8 cellular contexts compared by ENCODE assay signal in the genomic region with DNA sequence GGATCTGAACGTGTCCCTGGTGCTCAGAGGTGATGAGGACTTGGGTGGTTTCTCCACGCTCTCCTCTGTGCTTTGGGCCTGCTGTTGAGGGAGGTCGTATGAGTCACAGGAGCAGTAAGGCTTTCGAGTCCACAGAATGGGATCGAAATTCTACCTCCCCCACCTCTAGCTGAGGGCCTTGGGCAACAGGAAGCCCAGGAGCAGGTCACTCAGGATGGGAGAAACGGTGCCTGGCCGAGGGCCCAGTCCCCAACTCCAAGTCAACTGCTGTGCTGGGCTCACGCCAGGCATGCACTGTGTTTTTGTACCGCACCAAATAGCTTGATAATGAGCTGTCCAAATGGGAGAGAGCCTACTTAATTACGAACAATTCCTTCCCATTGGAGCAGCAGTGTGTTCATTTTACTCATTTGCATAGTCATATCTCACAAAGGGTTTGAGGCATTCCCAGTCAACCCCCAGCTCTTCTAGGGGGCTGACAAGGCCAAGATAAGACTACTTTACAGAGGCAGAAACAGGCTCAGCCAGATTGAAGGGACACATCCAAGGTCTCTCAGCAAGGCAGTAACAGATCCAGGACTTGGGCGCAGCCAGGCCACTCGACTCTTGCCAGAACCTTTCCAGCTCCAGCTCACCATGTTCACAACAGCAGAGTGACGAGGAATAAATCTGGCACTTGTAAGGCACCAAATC. TPM values are rescaled to one million over a fixed set of nuclear protein-coding genes. Genes with fewer than 3 reads are reported as not detected.
DNase-seq lines count a peak whose midpoint lies in the region; ATAC-seq and TF ChIP-seq lines count a peak whose summit lies in the region.
"Had no signal": no experiment of that assay in that cellular context is flagged by ENCODE, and none has a peak within 500 bp of the region (broad histone marks: within the 10 kb centered on the region; RNA-seq: fewer than 3 reads in every experiment).

No MANE protein-coding gene starts in this region.

- no peak overlapping the region for H3K27ac ChIP-seq in stomach

- H3K9ac ChIP-seq in adipocyte (ENCODE audit: low read length): no peak overlapping the region

- DNase-seq in HFF-Myc (ENCODE audit: extremely low read depth, low read depth) (peak; percentile 48), adipocyte (ENCODE audit: low read depth) (peak; percentile 38), left ventricle myocardium superior (peak; percentile 85), stomach (peak; percentile 72)
- no peak for DNase-seq in activated CD4-positive, alpha-beta T cell treated with anti-CD3 and anti-CD28 coated beads for 36 hours

- no peaks in the 10 kb centered on the region for H3K9me3 ChIP-seq in adipocyte (ENCODE audit: control insufficient read depth, low read length)
- no peaks in the 10 kb centered on the region for H3K9me3 ChIP-seq in stomach

- CTCF ChIA-PET in activated CD4-positive, alpha-beta T cell treated with anti-CD3 and anti-CD28 coated beads for 36 hours (lab: Charles Lee): interaction anchor here (1.4 to 1.5 kb wide), 2 partner anchors 16 to 71 kb away, joined by 3 to 5 read pairs; no protein-coding TSS in a partner anchor

- POLR2A ChIA-PET in activated CD4-positive, alpha-beta T cell treated with anti-CD3 and anti-CD28 coated beads for 36 hours (lab: Charles Lee): no interaction called here

- intact Hi-C loops in left ventricle myocardium superior (cut with micrococcal nuclease) (no loop called here), stomach (cut with DNase I; ENCODE audit: low total_unique reads) (no loop called here)
- intact Hi-C loops in activated CD4-positive, alpha-beta T cell treated with anti-CD3 and anti-CD28 coated beads for 36 hours (cut with DNase I, micrococcal nuclease): no loop called here

- peaks cover 14% of the 10 kb centered on the region for H3K4me1 ChIP-seq in adipocyte (ENCODE audit: control insufficient read depth, insufficient read depth, low read length)
- peaks cover 6 to 20% (median 13%) of the 10 kb centered on the region in 4 donors for H3K4me1 ChIP-seq in stomach

- H3K9me3 Mint-ChIP-seq in activated CD4-positive, alpha-beta T cell treated with anti-CD3 and anti-CD28 coated beads for 36 hours (ENCODE audit: low read depth): no peaks in the 10 kb centered on the region
- H3K9me3 Mint-ChIP-seq: dendritic cell treated with granulocyte-macrophage colony-stimulating factor and Interleukin-4, amounts not matched to agents 40 ng/mL and 50 ng/mL, for 4 days had no signal

- TF ChIP-seq POLR2A in stomach (IDR thresholded peaks at IDR 0.05): no peak

- H3K4me3 ChIP-seq in HFF-Myc (replicated peaks; ENCODE audit: low read depth, low read length): no peak overlapping the region
- H3K4me3 ChIP-seq in adipocyte (ENCODE audit: low read length): no peak overlapping the region
- H3K4me3 ChIP-seq in stomach: no peak overlapping the region

- H3K27ac Mint-ChIP-seq in activated CD4-positive, alpha-beta T cell treated with anti-CD3 and anti-CD28 coated beads for 36 hours: no peak overlapping the region
- H3K27ac Mint-ChIP-seq: dendritic cell treated with granulocyte-macrophage colony-stimulating factor and Interleukin-4, amounts not matched to agents 40 ng/mL and 50 ng/mL, for 4 days had no signal

- H3K27me3 ChIP-seq in adipocyte (replicated peaks; ENCODE audit: control insufficient read depth, insufficient read depth, low read length): no peaks in the 10 kb centered on the region
- peaks cover 0 to 13% (median 0%) of the 10 kb centered on the region in 3 donors for H3K27me3 ChIP-seq in stomach

- H3K4me1 Mint-ChIP-seq in activated CD4-positive, alpha-beta T cell treated with anti-CD3 and anti-CD28 coated beads for 36 hours: no peaks in the 10 kb centered on the region

- H3K27me3 Mint-ChIP-seq in activated CD4-positive, alpha-beta T cell treated with anti-CD3 and anti-CD28 coated beads for 36 hours: peaks cover 2% of the 10 kb centered on the region

- no peaks in the 10 kb centered on the region for H3K36me3 Mint-ChIP-seq in activated CD4-positive, alpha-beta T cell treated with anti-CD3 and anti-CD28 coated beads for 36 hours (ENCODE audit: low read depth)

- ATAC-seq in left ventricle myocardium superior (peak; percentile 93), HG03439 (IDR thresholded peaks at IDR 0.05; ENCODE audit: unreplicated experiment) (no peak), GM21528 (IDR thresholded peaks at IDR 0.05; ENCODE audit: low FRiP score, unreplicated experiment) (no peak)
- no peak for ATAC-seq in activated CD4-positive, alpha-beta T cell treated with anti-CD3 and anti-CD28 coated beads for 36 hours

- H3K36me3 ChIP-seq in adipocyte (ENCODE audit: control insufficient read depth, insufficient read depth, low read length, severe bottlenecking) (peaks cover under 1% of the 10 kb centered on the region), stomach (peaks cover 0 to 1% (median under 1%) of the 10 kb centered on the region in 4 donors)

- H3K4me3 Mint-ChIP-seq in activated CD4-positive, alpha-beta T cell treated with anti-CD3 and anti-CD28 coated beads for 36 hours: no peak overlapping the region
- H3K4me3 Mint-ChIP-seq: dendritic cell treated with granulocyte-macrophage colony-stimulating factor and Interleukin-4, amounts not matched to agents 40 ng/mL and 50 ng/mL, for 4 days had no signal

- WGBS in stomach, 5 donors: 38 to 57% (median 48%) methylated on average over 13 of the region's 13 CpGs

- TF ChIP-seq EP300 in stomach (IDR thresholded peaks at IDR 0.05): no peak

- TF ChIP-seq CTCF in HFF-Myc (IDR thresholded peaks at IDR 0.05; ENCODE audit: low read depth, low read length, missing control alignments) (no peak), stomach (IDR thresholded peaks at IDR 0.05) (no peak)

RNA-seq across cellular contexts. Expression of gene WNT3, which starts 53.6 kb away (rescaled TPM):
- total RNA-seq in left ventricle myocardium superior (0.92 TPM), stomach (under 1 TPM in 3 of 5 donors, not detected in 2; 0.14 to 0.55 (median 0.29) TPM)
- polyA plus RNA-seq in stomach: under 1 TPM; 0.31 to 0.73 (median 0.37) TPM
- total RNA-seq in activated CD4-positive, alpha-beta T cell treated with anti-CD3 and anti-CD28 coated beads for 36 hours: under 1 TPM; 0.09 to 0.12 TPM
